Comparison of ENCODE assay signal across 25 cellular contexts in genomic region chr12:25759752-25760151, GRCh38.
DNase-seq lines count a peak whose midpoint lies in the region; ATAC-seq, FAIRE-seq and TF ChIP-seq lines count a peak whose summit lies in the region.
"Had no signal": no experiment of that assay in that cellular context is flagged by ENCODE, and none has a peak within 500 bp of the region (broad histone marks: within the 10 kb centered on the region; RNA-seq: fewer than 3 reads in every experiment).

No MANE protein-coding gene starts in this region.

- ATAC-seq in CD8-positive, alpha-beta T cell = no peak
- ATAC-seq in GM18867 (IDR thresholded peaks at IDR 0.05; ENCODE audit: unreplicated experiment) = no peak
- ATAC-seq: GM12878, PC-3 had no signal

- H3K27me3 Mint-ChIP-seq in astrocyte (ENCODE audit: low read depth, unreplicated experiment) = no peaks in the 10 kb centered on the region
- peaks cover 2% of the 10 kb centered on the region for H3K27me3 Mint-ChIP-seq in CD8-positive, alpha-beta T cell (ENCODE audit: low read depth)

- CTCF ChIA-PET in CD8-positive, alpha-beta T cell (lab: Charles Lee) = interaction anchor here (0.6 kb wide), 1 partner anchor 222 kb away, joined by 3 read pairs; no protein-coding TSS in a partner anchor

- TF ChIP-seq CTCF in AG10803 (conservative IDR thresholded peaks at IDR 0.05; ENCODE audit: low read length) (no peak), astrocyte (IDR thresholded peaks at IDR 0.05; ENCODE audit: insufficient read depth, low read depth, low read length) (no peak)
- TF ChIP-seq CTCF in CD8-positive, alpha-beta T cell (IDR thresholded peaks at IDR 0.05) = no peak

- H3K9me3 Mint-ChIP-seq in astrocyte (ENCODE audit: unreplicated experiment) = no peaks in the 10 kb centered on the region
- no peaks in the 10 kb centered on the region for H3K9me3 Mint-ChIP-seq in CD8-positive, alpha-beta T cell

- H3K27ac ChIP-seq in astrocyte (ENCODE audit: low read depth, low read length) = no peak overlapping the region
- no peak overlapping the region for H3K27ac ChIP-seq in CD8-positive, alpha-beta T cell (ENCODE audit: low read depth, low read length)
- H3K27ac ChIP-seq: SJSA1 had no signal

- no peak overlapping the region for H2AFZ ChIP-seq in astrocyte (ENCODE audit: low read depth, low read length)

- H3K4me1 ChIP-seq in astrocyte (ENCODE audit: insufficient read depth, low read length) = no peaks in the 10 kb centered on the region
- no peaks in the 10 kb centered on the region for H3K4me1 ChIP-seq in CD8-positive, alpha-beta T cell (ENCODE audit: insufficient read depth, low read length)

- peaks cover 19% of the 10 kb centered on the region for H3K4me1 Mint-ChIP-seq in astrocyte (ENCODE audit: low read depth, unreplicated experiment)
- no peaks in the 10 kb centered on the region for H3K4me1 Mint-ChIP-seq in CD8-positive, alpha-beta T cell (ENCODE audit: low read depth)

- FAIRE-seq in astrocyte (lab: Jason Lieb, UNC) = peak; percentile 75
- FAIRE-seq: D721Med, GM12878, H54, HTR-8/SVneo had no signal

- no peak overlapping the region for H3K4me3 Mint-ChIP-seq in astrocyte (ENCODE audit: unreplicated experiment)
- no peak overlapping the region for H3K4me3 Mint-ChIP-seq in CD8-positive, alpha-beta T cell

- H3K27me3 ChIP-seq in astrocyte (ENCODE audit: insufficient read depth, low read length) = no peaks in the 10 kb centered on the region
- no peaks in the 10 kb centered on the region for H3K27me3 ChIP-seq in CD8-positive, alpha-beta T cell (ENCODE audit: insufficient read depth, low read length)
- H3K27me3 ChIP-seq: MG63, SJSA1 had no signal

- no peaks in the 10 kb centered on the region for H3K36me3 Mint-ChIP-seq in astrocyte (ENCODE audit: low read depth, unreplicated experiment)
- H3K36me3 Mint-ChIP-seq in CD8-positive, alpha-beta T cell = no peaks in the 10 kb centered on the region

- POLR2A ChIA-PET in CD8-positive, alpha-beta T cell (lab: Charles Lee) = no interaction called here

- H3K36me3 ChIP-seq in astrocyte (ENCODE audit: insufficient read depth, low read length) = no peaks in the 10 kb centered on the region
- no peaks in the 10 kb centered on the region for H3K36me3 ChIP-seq in CD8-positive, alpha-beta T cell (ENCODE audit: insufficient read depth, low read length)
- H3K36me3 ChIP-seq: MG63, SJSA1 had no signal

- no peak overlapping the region for H3K9ac ChIP-seq in astrocyte (ENCODE audit: low read length)

- DNase-seq in AG10803 (ENCODE audit: low read depth) = peak; percentile 48
- peak; percentile 30 for DNase-seq in HCEC 1CT
- DNase-seq in astrocyte (ENCODE audit: low read depth) = peak; percentile 53
- DNase-seq in iris pigment epithelial cell (ENCODE audit: low read depth) = peak; percentile 31
- no peak for DNase-seq in glomerular visceral epithelial cell (ENCODE audit: extremely low spot score)
- DNase-seq in CD8-positive, alpha-beta T cell = no peak
- no peak for DNase-seq in iPS-NIHi7 (ENCODE audit: extremely low spot score)
- DNase-seq: 8988T; ACHN; GDM1; KBM-7; MG63; NCI-H1105 treated with DMSO at 0.1 percent for 48 hours; NCI-H2029 treated with DMSO at 0.1 percent for 48 hours; NCI-H446 treated with DMSO at 0.1 percent for 48 hours; NCI-H526; NK-92 treated with Interleukin-12 subunit alpha and Interleukin-12 subunit beta, amount 100 ng/mL, for 24 hours; PC-3; Right ventricle myocardium superior had no signal

- intact Hi-C loops in CD8-positive, alpha-beta T cell (cut with DNase I, micrococcal nuclease) = no loop called here

- H3K79me2 ChIP-seq in astrocyte (ENCODE audit: insufficient read depth, low read length) = no peaks in the 10 kb centered on the region

- no peak overlapping the region for H3K4me2 ChIP-seq in astrocyte (ENCODE audit: low read length)

- H3K9me3 ChIP-seq in astrocyte (ENCODE audit: insufficient read depth, low read depth, low read length) = no peaks in the 10 kb centered on the region
- no peaks in the 10 kb centered on the region for H3K9me3 ChIP-seq in CD8-positive, alpha-beta T cell (ENCODE audit: low read length)
- H3K9me3 ChIP-seq: MG63, SJSA1 had no signal

- H3K4me3 ChIP-seq in AG10803 (ENCODE audit: low read length) (no peak overlapping the region), astrocyte (ENCODE audit: insufficient read depth, low read depth, low read length) (no peak overlapping the region)
- H3K4me3 ChIP-seq in CD8-positive, alpha-beta T cell (ENCODE audit: low read depth, low read length) = no peak overlapping the region
- H3K4me3 ChIP-seq: GM12878, MG63, SJSA1 had no signal

- H3K27ac Mint-ChIP-seq in astrocyte (ENCODE audit: unreplicated experiment) = no peak overlapping the region
- H3K27ac Mint-ChIP-seq in CD8-positive, alpha-beta T cell = no peak overlapping the region

- no peaks in the 10 kb centered on the region for H4K20me1 ChIP-seq in astrocyte (ENCODE audit: insufficient read depth, low read length)

Comparison
In these comparisons a context has a peak if more than half of its experiments do, and no peak if none do; other contexts are left out.
1. DNase-seq: peak in AG10803 (single experiment), HCEC 1CT (single experiment), astrocyte (single experiment) and iris pigment epithelial cell (single experiment); none in glomerular visceral epithelial cell (single experiment), CD8-positive, alpha-beta T cell (0 of 7) and iPS-NIHi7 (single experiment).